ENCODE assay signal across 24 cellular contexts in genomic region chr6:98156580-98156979, GRCh38.
DNase-seq lines count a peak whose midpoint lies in the region; ATAC-seq, FAIRE-seq and TF ChIP-seq lines count a peak whose summit lies in the region.
"Had no signal": no experiment of that assay in that cellular context is flagged by ENCODE, and none has a peak within 500 bp of the region (broad histone marks: within the 10 kb centered on the region; RNA-seq: fewer than 3 reads in every experiment).

No MANE protein-coding gene starts in this region.

- no peaks in the 10 kb centered on the region for H3K4me1 ChIP-seq in GM23338 (ENCODE audit: insufficient read depth)
- peaks cover 5% of the 10 kb centered on the region for H3K4me1 ChIP-seq in endodermal cell (ENCODE audit: control insufficient read depth, insufficient read depth, low read length)
- peaks cover 2% of the 10 kb centered on the region for H3K4me1 ChIP-seq in neural progenitor cell
- H3K4me1 ChIP-seq in left lung: no peaks in the 10 kb centered on the region
- H3K4me1 ChIP-seq in small intestine (ENCODE audit: control insufficient read depth in 2 of 2, insufficient read depth in 1 of 2, low read depth in 1 of 2, low read length in 1 of 2): no peaks in the 10 kb centered on the region
- H3K4me1 ChIP-seq: A549; BLaER1 treated with 17β-estradiol and CSF1 and Interleukin-3, amounts not matched to agents 10 nM and 100 nM; Caco-2 had no signal

- H3K79me2 ChIP-seq in GM23338 (replicated peaks; ENCODE audit: insufficient read depth): no peaks in the 10 kb centered on the region
- no peaks in the 10 kb centered on the region for H3K79me2 ChIP-seq in neural progenitor cell (ENCODE audit: low read depth)

- FAIRE-seq in small intestine (lab: Jason Lieb, UNC): no peak
- FAIRE-seq: A549, D721Med, G401.6, GM12891, GM19239 had no signal

- no peaks in the 10 kb centered on the region for H3K9me2 ChIP-seq in GM23338 (ENCODE audit: insufficient read depth)

- ATAC-seq in GM23338 (peak; percentile 53), HG03432 (IDR thresholded peaks at IDR 0.05; ENCODE audit: unreplicated experiment) (no peak), left lung (no peak)
- ATAC-seq: A549; CD8-positive, alpha-beta T cell had no signal

- H3K4me3 Mint-ChIP-seq in GM23338 (no peak overlapping the region), endodermal cell (no peak overlapping the region), neural progenitor cell (no peak overlapping the region)
- H3K4me3 Mint-ChIP-seq: B cell; CD4-positive, alpha-beta T cell; CD8-positive, alpha-beta T cell had no signal

- H2AFZ ChIP-seq in GM23338: no peak overlapping the region; the same call in 1 of the 2 replicates
- H2AFZ ChIP-seq in neural progenitor cell (replicated peaks): peak overlapping the region; percentile 96

- H3K27me3 ChIP-seq in GM23338 (ENCODE audit: insufficient read depth) (no peaks in the 10 kb centered on the region), WERI-Rb-1 (ENCODE audit: insufficient read depth, low read depth, severe bottlenecking) (no peaks in the 10 kb centered on the region), endodermal cell (ENCODE audit: control insufficient read depth, insufficient read depth, low read length, poor library complexity, severe bottlenecking) (no peaks in the 10 kb centered on the region), neural progenitor cell (no peaks in the 10 kb centered on the region), left lung (no peaks in the 10 kb centered on the region), small intestine (ENCODE audit: control insufficient read depth in 2 of 2, insufficient read depth in 2 of 2, low read length in 2 of 2) (no peaks in the 10 kb centered on the region)
- H3K27me3 ChIP-seq: BLaER1 treated with 17β-estradiol and CSF1 and Interleukin-3, amounts not matched to agents 10 nM and 100 nM had no signal

- no peak for DNase-seq in GM23338 (ENCODE audit: low spot score)
- DNase-seq in WERI-Rb-1: peak; percentile 21
- peak; percentile 51 for DNase-seq in endodermal cell
- peak; percentile 2 for DNase-seq in neural progenitor cell (ENCODE audit: low spot score)
- DNase-seq in SK-N-DZ (ENCODE audit: low spot score): no peak
- DNase-seq in left lung: no peak
- DNase-seq in small intestine: no peak
- DNase-seq: AML-193; Caco-2; Calu3; CD4-positive, alpha-beta T cell; CD8-positive, alpha-beta T cell; DMS79 treated with DMSO at 0.1 percent for 48 hours; GF-D8 had no signal

- H3K27me3 Mint-ChIP-seq in GM23338 (ENCODE audit: insufficient read depth, low read depth, poor library complexity): no peaks in the 10 kb centered on the region
- no peaks in the 10 kb centered on the region for H3K27me3 Mint-ChIP-seq in endodermal cell (ENCODE audit: insufficient read depth)
- H3K27me3 Mint-ChIP-seq in neural progenitor cell (ENCODE audit: insufficient read depth, low read depth): no peaks in the 10 kb centered on the region
- H3K27me3 Mint-ChIP-seq: B cell; CD4-positive, alpha-beta T cell had no signal

- no peaks in the 10 kb centered on the region for H3K36me3 ChIP-seq in GM23338 (ENCODE audit: insufficient read depth)
- no peaks in the 10 kb centered on the region for H3K36me3 ChIP-seq in WERI-Rb-1
- no peaks in the 10 kb centered on the region for H3K36me3 ChIP-seq in endodermal cell (ENCODE audit: control insufficient read depth, insufficient read depth, low read length)
- H3K36me3 ChIP-seq in neural progenitor cell: no peaks in the 10 kb centered on the region
- H3K36me3 ChIP-seq in left lung: no peaks in the 10 kb centered on the region
- no peaks in the 10 kb centered on the region for H3K36me3 ChIP-seq in small intestine (ENCODE audit: control insufficient read depth in 2 of 2, insufficient read depth in 2 of 2, low read length in 2 of 2)
- H3K36me3 ChIP-seq: BLaER1 treated with 17β-estradiol and CSF1 and Interleukin-3, amounts not matched to agents 10 nM and 100 nM had no signal

- H3K4me2 ChIP-seq in GM23338 (no peak overlapping the region), neural progenitor cell (no peak overlapping the region)
- H3K4me2 ChIP-seq: A549; BLaER1 treated with 17β-estradiol and CSF1 and Interleukin-3, amounts not matched to agents 10 nM and 100 nM had no signal

- H3K9me3 Mint-ChIP-seq in GM23338 (no peaks in the 10 kb centered on the region; the same call in 2 of the 3 replicates), endodermal cell (no peaks in the 10 kb centered on the region), neural progenitor cell (peaks cover 37% of the 10 kb centered on the region)

- no peaks in the 10 kb centered on the region for H4K20me1 ChIP-seq in GM23338 (replicated peaks; ENCODE audit: insufficient read depth)
- no peaks in the 10 kb centered on the region for H4K20me1 ChIP-seq in neural progenitor cell (ENCODE audit: low read depth)
- H4K20me1 ChIP-seq: BLaER1 treated with 17β-estradiol and CSF1 and Interleukin-3, amounts not matched to agents 10 nM and 100 nM had no signal

- H3K27ac ChIP-seq in GM23338 (ENCODE audit: low read depth) (no peak overlapping the region), WERI-Rb-1 (no peak overlapping the region), endodermal cell (ENCODE audit: low read depth, low read length) (no peak overlapping the region), neural progenitor cell (no peak overlapping the region), left lung (no peak overlapping the region), small intestine (ENCODE audit: low read depth in 1 of 2, low read length in 1 of 2) (no peak overlapping the region)
- H3K27ac ChIP-seq: 22Rv1; A549; BLaER1 treated with 17β-estradiol and CSF1 and Interleukin-3, amounts not matched to agents 10 nM and 100 nM; C4-2B had no signal

- H3K9ac ChIP-seq in endodermal cell (ENCODE audit: extremely low read depth, low read length, poor library complexity, severe bottlenecking) (no peak overlapping the region), neural progenitor cell (no peak overlapping the region)
- H3K9ac ChIP-seq: BLaER1 treated with 17β-estradiol and CSF1 and Interleukin-3, amounts not matched to agents 10 nM and 100 nM had no signal

- H3K9me3 ChIP-seq in WERI-Rb-1 (ENCODE audit: severe bottlenecking) (no peaks in the 10 kb centered on the region), endodermal cell (ENCODE audit: control insufficient read depth, low read length) (no peaks in the 10 kb centered on the region), neural progenitor cell (ENCODE audit: low read depth) (no peaks in the 10 kb centered on the region), left lung (peaks cover 0 to 14% of the 10 kb centered on the region in 2 donors), small intestine (ENCODE audit: control insufficient read depth, low read depth) (no peaks in the 10 kb centered on the region)
- H3K9me3 ChIP-seq: A549; BLaER1 treated with 17β-estradiol and CSF1 and Interleukin-3, amounts not matched to agents 10 nM and 100 nM; Caco-2 had no signal

- H3F3A ChIP-seq in GM23338 (replicated peaks; ENCODE audit: low read depth): no peaks in the 10 kb centered on the region
- H3F3A ChIP-seq in neural progenitor cell (ENCODE audit: low read depth): no peaks in the 10 kb centered on the region

- H3K4me1 Mint-ChIP-seq in GM23338: no peaks in the 10 kb centered on the region; the same call in 2 of the 3 replicates
- peaks cover 5% of the 10 kb centered on the region for H3K4me1 Mint-ChIP-seq in endodermal cell
- no peaks in the 10 kb centered on the region for H3K4me1 Mint-ChIP-seq in neural progenitor cell
- H3K4me1 Mint-ChIP-seq: B cell had no signal

- TF ChIP-seq CTCF in GM23338 (conservative IDR thresholded peaks at IDR 0.05; ENCODE audit: low read depth in 2 of 2) (no peak), WERI-Rb-1 (IDR thresholded peaks at IDR 0.05; ENCODE audit: low read depth, low read length) (no peak), endodermal cell (conservative IDR thresholded peaks at IDR 0.05) (no peak), neural progenitor cell (IDR thresholded peaks at IDR 0.05) (no peak), left lung (IDR thresholded peaks at IDR 0.05) (no peak)

- WGBS in endodermal cell (ENCODE audit: insufficient coverage in 1 of 2, insufficient read length in 1 of 2), 2 experiments: 71% methylated on average over 2 of the region's 2 CpGs; no CpG with 5 or more reads in 1 of the 2 experiments
- WGBS in small intestine, 3 donors: 62 to 77% (median 65%) methylated on average over 2 of the region's 2 CpGs

- intact Hi-C loops in left lung (cut with DNase I): no loop called here

- no peak overlapping the region for H3K27ac Mint-ChIP-seq in GM23338
- H3K27ac Mint-ChIP-seq in endodermal cell: no peak overlapping the region
- no peak overlapping the region for H3K27ac Mint-ChIP-seq in neural progenitor cell
- H3K27ac Mint-ChIP-seq: B cell; CD4-positive, alpha-beta T cell; CD8-positive, alpha-beta T cell had no signal

- H3K4me3 ChIP-seq in GM23338 (no peak overlapping the region), WERI-Rb-1 (ENCODE audit: low read depth, low read length) (no peak overlapping the region), endodermal cell (ENCODE audit: low read length) (no peak overlapping the region), neural progenitor cell (no peak overlapping the region), left lung (no peak overlapping the region), small intestine (ENCODE audit: low read depth in 1 of 2, low read length in 2 of 2) (no peak overlapping the region)
- H3K4me3 ChIP-seq: A549; BLaER1 treated with 17β-estradiol and CSF1 and Interleukin-3, amounts not matched to agents 10 nM and 100 nM had no signal

- no peaks in the 10 kb centered on the region for H3K36me3 Mint-ChIP-seq in GM23338 (ENCODE audit: low read depth)
- H3K36me3 Mint-ChIP-seq in endodermal cell (ENCODE audit: low read depth): no peaks in the 10 kb centered on the region
- H3K36me3 Mint-ChIP-seq in neural progenitor cell: peaks cover 7% of the 10 kb centered on the region
- H3K36me3 Mint-ChIP-seq: CD8-positive, alpha-beta T cell had no signal

TF ChIP-seq in GM23338, 12 proteins besides CTCF, POLR2A, EP300 and RAD21 (continues in another document):
- TF ChIP-seq ZNF331 (CRISPR knock-in tag; IDR thresholded peaks at IDR 0.05; ENCODE audit: low read depth) (no peak), JUNB (IDR thresholded peaks at IDR 0.05; ENCODE audit: unreplicated experiment) (no peak), EZH2 (IDR thresholded peaks at IDR 0.05; ENCODE audit: low read depth, unreplicated experiment) (no peak), EZH2phosphoT487 (IDR thresholded peaks at IDR 0.05; ENCODE audit: unreplicated experiment) (no peak)

Comparison
In these comparisons a context has a peak if more than half of its experiments do, and no peak if none do; other contexts are left out.
1. DNase-seq: peak in WERI-Rb-1 (single experiment), endodermal cell (single experiment) and neural progenitor cell (single experiment); none in GM23338 (single experiment), SK-N-DZ (single experiment), left lung (0 of 2) and small intestine (single experiment).